ENCODE assay signal across 29 cellular contexts in the genomic region with DNA sequence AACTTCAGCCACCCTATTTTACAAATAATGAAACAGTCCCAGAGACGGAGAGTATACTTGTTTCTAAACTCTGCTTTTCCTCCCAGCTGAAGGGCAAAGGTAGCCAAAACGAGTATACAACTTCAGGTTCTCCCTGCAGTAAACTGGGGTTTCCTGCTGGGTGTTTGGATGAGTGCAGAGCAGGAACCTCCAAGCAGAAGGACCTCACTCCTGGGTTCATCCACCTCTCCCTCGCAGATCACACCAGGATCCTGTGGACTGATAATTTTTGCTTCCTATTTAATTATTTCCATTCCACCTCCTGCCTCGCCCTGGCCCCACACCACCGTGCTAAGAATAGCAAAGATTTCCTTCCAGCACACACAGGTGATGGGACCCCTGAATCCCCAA. TPM values are rescaled to one million over a fixed set of nuclear protein-coding genes. Genes with fewer than 3 reads are reported as not detected.
DNase-seq lines count a peak whose midpoint lies in the region; ATAC-seq, FAIRE-seq and TF ChIP-seq lines count a peak whose summit lies in the region.
"Had no signal": no experiment of that assay in that cellular context is flagged by ENCODE, and none has a peak within 500 bp of the region (broad histone marks: within the 10 kb centered on the region; RNA-seq: fewer than 3 reads in every experiment).

No MANE protein-coding gene starts in this region.

- H3K9me3 ChIP-seq in CD8-positive, alpha-beta T cell (ENCODE audit: low read length) = no peaks in the 10 kb centered on the region
- H3K9me3 ChIP-seq in astrocyte (ENCODE audit: insufficient read depth, low read depth, low read length) = peaks cover 15% of the 10 kb centered on the region
- H3K9me3 ChIP-seq: ascending aorta, suprapubic skin, uterus had no signal

- peak overlapping the region; percentile 16 for H3K4me3 Mint-ChIP-seq in CD8-positive, alpha-beta T cell
- H3K4me3 Mint-ChIP-seq in astrocyte (ENCODE audit: unreplicated experiment) (peak overlapping the region; percentile 27), nephron progenitor cell (peak overlapping the region; percentile 80)

- no peak overlapping the region for H3K27ac ChIP-seq in CD8-positive, alpha-beta T cell (ENCODE audit: low read depth, low read length)
- no peak overlapping the region for H3K27ac ChIP-seq in astrocyte (ENCODE audit: low read depth, low read length)
- H3K27ac ChIP-seq: ascending aorta, C4-2B, suprapubic skin, uterus had no signal

- CTCF ChIA-PET in CD8-positive, alpha-beta T cell (lab: Charles Lee) = no interaction called here

- H3K4me1 Mint-ChIP-seq in CD8-positive, alpha-beta T cell (ENCODE audit: low read depth) = peaks cover 40% of the 10 kb centered on the region
- H3K4me1 Mint-ChIP-seq in astrocyte (ENCODE audit: low read depth, unreplicated experiment) (peaks cover 7% of the 10 kb centered on the region), nephron progenitor cell (peaks cover 68% of the 10 kb centered on the region)

- no peak overlapping the region for H2AFZ ChIP-seq in astrocyte (ENCODE audit: low read depth, low read length)

- ATAC-seq in CD8-positive, alpha-beta T cell = no peak
- ATAC-seq: activated CD8-positive, alpha-beta memory T cell treated with anti-CD3 and anti-CD28 coated beads, Interleukin-2, amount 10 ng/mL, durations not matched to agents 7 days and 5 days; activated naive CD4-positive, alpha-beta T cell treated with anti-CD3 and anti-CD28 coated beads, Interleukin-2, amount 50 U/mL, for 72 hours; left colon had no signal

- no peak for FAIRE-seq in astrocyte (lab: Jason Lieb, UNC)
- FAIRE-seq: D721Med, endometrium, RCC 7860, small intestine had no signal

- no peaks in the 10 kb centered on the region for H3K79me2 ChIP-seq in astrocyte (ENCODE audit: insufficient read depth, low read length)

- POLR2A ChIA-PET in CD8-positive, alpha-beta T cell (lab: Charles Lee) = no interaction called here

- peaks cover 8% of the 10 kb centered on the region for H3K4me1 ChIP-seq in CD8-positive, alpha-beta T cell (ENCODE audit: insufficient read depth, low read length)
- H3K4me1 ChIP-seq in astrocyte (ENCODE audit: insufficient read depth, low read length) = peaks cover 2% of the 10 kb centered on the region

- no peak overlapping the region for H3K27ac Mint-ChIP-seq in CD8-positive, alpha-beta T cell
- H3K27ac Mint-ChIP-seq in astrocyte (ENCODE audit: unreplicated experiment) = no peak overlapping the region
- H3K27ac Mint-ChIP-seq in nephron progenitor cell = no peak overlapping the region

- peaks cover 27% of the 10 kb centered on the region for H4K20me1 ChIP-seq in astrocyte (ENCODE audit: insufficient read depth, low read length)

- H3K27me3 Mint-ChIP-seq in CD8-positive, alpha-beta T cell (ENCODE audit: low read depth) = peaks cover 69% of the 10 kb centered on the region
- H3K27me3 Mint-ChIP-seq in astrocyte (ENCODE audit: low read depth, unreplicated experiment) (peaks cover 78% of the 10 kb centered on the region), nephron progenitor cell (ENCODE audit: low read depth, poor library complexity) (peaks cover 100% of the 10 kb centered on the region)

- no peak overlapping the region for H3K9ac ChIP-seq in astrocyte (ENCODE audit: low read length)

- in situ Hi-C loops in GM13977 (cut with MboI; ENCODE audit: low pct_unique_long_range_greater_than_20kb, low sequenced_read_pairs, unreplicated experiment) = no loop called here

- DNase-seq in CD8-positive, alpha-beta T cell = no peak
- peak; percentile 29 for DNase-seq in GM13977 (ENCODE audit: low spot score)
- no peak for DNase-seq in astrocyte (ENCODE audit: low read depth)
- no peak for DNase-seq in nephron progenitor cell
- DNase-seq in kidney tubule cell (ENCODE audit: low spot score) = no peak
- no peak for DNase-seq in NCI-H226
- no peak for DNase-seq in activated effector memory CD4-positive, alpha-beta T cell treated with anti-CD3 and anti-CD28 coated beads, Interleukin-2, amount 50 U/mL, for 16 hours
- DNase-seq: activated CD4-positive, alpha-beta T cell treated with anti-CD3 and anti-CD28 coated beads for 48 hours; activated CD8-positive, alpha-beta memory T cell treated with anti-CD3 and anti-CD28 coated beads, Interleukin-2, amount 10 ng/mL, durations not matched to agents 7 days and 5 days; dermis blood vessel endothelial cell; EL; KG1; left colon; NCI-H1436; NCI-H510A; nucleus accumbens; small intestine; stimulated activated CD4-positive, alpha-beta T cell treated with anti-CD3 and anti-CD28 coated beads, Interleukin-1b, Interleukin-23, amount 100 ng/mL, for 48 hours; T-helper 1 cell; uterus had no signal

- no peaks in the 10 kb centered on the region for H3K9me3 Mint-ChIP-seq in CD8-positive, alpha-beta T cell
- H3K9me3 Mint-ChIP-seq in astrocyte (ENCODE audit: unreplicated experiment) = peaks cover 57% of the 10 kb centered on the region
- H3K9me3 Mint-ChIP-seq in nephron progenitor cell = no peaks in the 10 kb centered on the region
- H3K9me3 Mint-ChIP-seq: activated naive CD4-positive, alpha-beta T cell treated with anti-CD3 and anti-CD28 coated beads, Interleukin-2, amount 50 U/mL, for 72 hours; central memory CD8-positive, alpha-beta T cell had no signal

- H3K36me3 ChIP-seq in CD8-positive, alpha-beta T cell (ENCODE audit: insufficient read depth, low read length) = no peaks in the 10 kb centered on the region
- no peaks in the 10 kb centered on the region for H3K36me3 ChIP-seq in astrocyte (ENCODE audit: insufficient read depth, low read length)
- H3K36me3 ChIP-seq: ascending aorta, suprapubic skin, uterus had no signal

- peaks cover 10% of the 10 kb centered on the region for H3K27me3 ChIP-seq in CD8-positive, alpha-beta T cell (ENCODE audit: insufficient read depth, low read length)
- peaks cover 92% of the 10 kb centered on the region for H3K27me3 ChIP-seq in astrocyte (ENCODE audit: insufficient read depth, low read length)

- intact Hi-C loops in CD8-positive, alpha-beta T cell (cut with DNase I, micrococcal nuclease) = no loop called here

- H3K4me2 ChIP-seq in astrocyte (ENCODE audit: low read length) = no peak overlapping the region

- no peak overlapping the region for H3K4me3 ChIP-seq in CD8-positive, alpha-beta T cell (ENCODE audit: low read depth, low read length)
- no peak overlapping the region for H3K4me3 ChIP-seq in astrocyte (ENCODE audit: insufficient read depth, low read depth, low read length)

- no peaks in the 10 kb centered on the region for H3K36me3 Mint-ChIP-seq in CD8-positive, alpha-beta T cell
- H3K36me3 Mint-ChIP-seq in astrocyte (ENCODE audit: low read depth, unreplicated experiment) (peaks cover 7% of the 10 kb centered on the region), nephron progenitor cell (ENCODE audit: low read depth) (no peaks in the 10 kb centered on the region)

- TF ChIP-seq CTCF in CD8-positive, alpha-beta T cell (IDR thresholded peaks at IDR 0.05) = no peak
- TF ChIP-seq CTCF in GM13977 (IDR thresholded peaks at IDR 0.05; ENCODE audit: extremely low read depth, insufficient read depth, missing control alignments) (no peak), astrocyte (IDR thresholded peaks at IDR 0.05; ENCODE audit: insufficient read depth, low read depth, low read length) (no peak), nephron progenitor cell (IDR thresholded peaks at IDR 0.05) (no peak)

RNA-seq across cellular contexts. Expression of a gene that starts 2.0 kb away (rescaled TPM):
- not detected for total RNA-seq in CD8-positive, alpha-beta T cell
- total RNA-seq in astrocyte = not detected in 2 replicates
- total RNA-seq: activated CD8-positive, alpha-beta memory T cell treated with anti-CD3 and anti-CD28 coated beads, Interleukin-2, amount 10 ng/mL, durations not matched to agents 7 days and 5 days; activated naive CD4-positive, alpha-beta T cell treated with anti-CD3 and anti-CD28 coated beads, Interleukin-2, amount 50 U/mL, for 72 hours; ascending aorta; dermis blood vessel endothelial cell; fibroblast of lung; left colon; suprapubic skin; uterus had no signal

Comparison
In these comparisons a context has a peak if more than half of its experiments do, and no peak if none do; other contexts are left out.
1. H3K4me3 Mint-ChIP-seq: peak in every context shown above with its lines; median percentile 80 in nephron progenitor cell; 27 in astrocyte; 16 in CD8-positive, alpha-beta T cell.